In the genomic region with DNA sequence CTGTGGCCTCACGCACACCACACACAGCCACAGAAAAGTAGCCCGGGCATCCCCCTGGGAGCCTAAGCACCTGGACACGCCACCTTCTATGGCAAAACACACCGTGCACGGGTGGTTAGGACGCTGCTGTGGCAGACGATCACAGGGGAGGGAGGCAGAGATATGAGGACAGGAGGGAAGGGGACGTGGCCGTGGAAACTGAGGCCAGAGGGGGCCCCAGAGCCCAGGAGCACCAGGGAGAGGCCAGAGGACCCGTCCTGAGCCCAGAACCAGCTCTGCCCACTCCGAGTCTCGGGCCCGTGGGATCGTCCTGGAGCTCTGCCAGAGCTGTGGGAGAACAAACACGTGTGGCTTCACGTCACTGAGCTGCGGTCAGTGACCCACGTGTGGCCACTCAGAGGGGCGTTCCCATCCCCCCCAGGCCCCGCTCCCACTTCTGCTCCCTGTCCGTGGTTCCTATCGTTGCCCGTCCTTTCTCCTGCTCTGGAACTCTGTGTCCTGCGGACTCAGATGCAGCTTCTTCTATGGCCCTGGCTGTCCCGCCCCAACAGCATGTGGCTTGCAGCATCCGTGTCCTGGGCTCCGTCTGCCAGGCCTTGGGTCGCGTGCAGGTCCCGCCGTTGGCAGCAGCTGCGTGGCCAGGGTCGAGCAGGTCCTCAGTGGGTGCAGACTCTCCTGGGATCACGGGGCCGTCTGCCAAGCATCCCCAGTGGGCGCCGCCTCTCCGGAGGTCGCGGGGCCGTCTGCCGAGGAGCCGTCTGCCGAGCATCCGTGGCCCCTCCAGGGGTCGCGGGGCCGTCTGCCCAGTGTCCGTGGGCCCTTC, we compare ENCODE assay signal across 1 cellular context.
TF ChIP-seq lines count a peak whose summit lies in the region.

No MANE protein-coding gene starts in this region.

TF ChIP-seq in IMR-90, 13 proteins besides CTCF, POLR2A, EP300 and RAD21:
- TF ChIP-seq RCOR1 (IDR thresholded peaks at IDR 0.05; ENCODE audit: insufficient replicate concordance, low read length) (no peak), MAFK (IDR thresholded peaks at IDR 0.05; ENCODE audit: low read depth, low read length) (no peak), BHLHE40 (IDR thresholded peaks at IDR 0.05; ENCODE audit: low read depth, low read length) (no peak)
